In the genomic region with DNA sequence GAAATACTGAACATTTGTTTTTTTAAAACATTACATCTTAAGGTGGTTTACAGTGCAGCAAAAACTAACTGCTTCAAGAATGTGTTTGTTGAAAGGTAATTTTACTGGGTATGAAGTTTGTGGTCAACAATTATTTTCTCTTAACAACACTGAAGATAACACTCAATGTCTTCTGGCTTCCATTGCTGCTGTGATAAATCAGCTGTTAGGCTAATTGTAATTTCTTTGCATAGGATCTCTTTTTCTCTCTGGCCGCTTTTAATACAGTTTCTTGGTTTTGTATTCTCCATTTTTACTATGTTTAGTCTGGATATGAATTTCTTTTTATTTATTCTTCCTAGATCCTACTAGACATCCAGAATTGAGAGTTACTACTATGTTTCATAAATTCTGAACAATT, we compare ENCODE assay signal across 30 cellular contexts. TPM values are rescaled to one million over a fixed set of nuclear protein-coding genes. Genes with fewer than 3 reads are reported as not detected.
"Had no signal": no experiment of that assay in that cellular context is flagged by ENCODE, and none has a peak within 500 bp of the region (broad histone marks: within the 10 kb centered on the region; RNA-seq: fewer than 3 reads in every experiment).

No MANE protein-coding gene starts in this region.

- H3K4me3 ChIP-seq: left lung, lower lobe of right lung, pancreas, prostate gland, sigmoid colon, spleen, tibial nerve, uterus had no signal

- H3K9me3 ChIP-seq: left lung, lower lobe of right lung, pancreas, prostate gland, sigmoid colon, tibial nerve, uterus had no signal

- H3K27ac ChIP-seq: left lung, lower lobe of right lung, pancreas, prostate gland, sigmoid colon, spleen, tibial nerve, uterus had no signal

- ATAC-seq: left colon; left lung; lower lobe of right lung; naive thymus-derived CD8-positive, alpha-beta T cell; pancreas; right cardiac atrium; stimulated activated memory B cell treated with anti-CD40 and anti-IgM and Interleukin-4, amounts not matched to agents 10 μg/mL and 1 μg/mL and 100 μg/mL, for 72 hours; stimulated activated naive CD8-positive, alpha-beta T cell treated with anti-CD3 and anti-CD28 coated beads, Interleukin-15, amount 100 ng/mL, for 72 hours had no signal

- H3K27me3 ChIP-seq: left lung, pancreas, sigmoid colon, spleen, tibial nerve, uterus had no signal

- DNase-seq: left colon; left lung; lower lobe of right lung; mammary epithelial cell; mesenchymal stem cell; naive thymus-derived CD8-positive, alpha-beta T cell; nucleus accumbens; pancreas; posterior cingulate gyrus; retina; right cardiac atrium; sigmoid colon; small intestine; spleen; stimulated activated CD4-positive, alpha-beta T cell treated with anti-CD3 and anti-CD28 coated beads, Interleukin-1b, Interleukin-23, amount 100 ng/mL, for 48 hours; stimulated activated CD4-positive, alpha-beta T cell treated with anti-CD3 and anti-CD28 coated beads, Interleukin-2, amount 100 ng/mL, for 48 hours; stimulated activated CD4-positive, alpha-beta T cell treated with anti-CD3 and anti-CD28 coated beads, Interleukin-4, amount 100 ng/mL, for 4 hours; stimulated activated CD8-positive, alpha-beta memory T cell treated with anti-CD3 and anti-CD28 coated beads, Interleukin-4, amount 100 ng/mL, for 48 hours; stimulated activated naive CD4-positive, alpha-beta T cell treated with Interleukin-2 at 50 U/mL for 16 hours; stimulated activated naive CD8-positive, alpha-beta T cell treated with anti-CD3 and anti-CD28 coated beads, Interleukin-15, amount 100 ng/mL, for 72 hours; substantia nigra; uterus had no signal

- H3K4me1 ChIP-seq: left lung, lower lobe of right lung, pancreas, prostate gland, sigmoid colon, spleen, tibial nerve, uterus had no signal

- H3K36me3 ChIP-seq: prostate gland had no signal

RNA-seq across cellular contexts. Expression of gene ANGPTL3, which starts 46.0 kb away (rescaled TPM):
- total RNA-seq: left colon; left lung; lower lobe of right lung; mammary epithelial cell; naive thymus-derived CD8-positive, alpha-beta T cell; neural crest cell; osteoblast; prostate gland; right cardiac atrium; sigmoid colon; spleen; temporal lobe; tibial nerve; ureter; uterus had no signal
- polyA plus RNA-seq: keratinocyte; mammary epithelial cell; naive thymus-derived CD8-positive, alpha-beta T cell; right cardiac atrium; sigmoid colon; small intestine; spleen had no signal
